In genomic region chr17:20435166-20435565, GRCh38 we compare ENCODE assay signal across 7 cellular contexts. TPM values are rescaled to one million over a fixed set of nuclear protein-coding genes. Genes with fewer than 3 reads are reported as not detected.
"Had no signal": no experiment of that assay in that cellular context is flagged by ENCODE, and none has a peak within 500 bp of the region (broad histone marks: within the 10 kb centered on the region; RNA-seq: fewer than 3 reads in every experiment).

No MANE protein-coding gene starts in this region.

RNA-seq across cellular contexts. Expression of gene LGALS9B, which starts 32.2 kb away (rescaled TPM):
- total RNA-seq: GM23248, GM23338, H1, H4, H7, H9, HFFc6 had no signal
